Comparison of ENCODE assay signal across 11 cellular contexts in genomic region chr12:130764073-130764472, GRCh38. TPM values are rescaled to one million over a fixed set of nuclear protein-coding genes. Genes with fewer than 3 reads are reported as not detected.
DNase-seq lines count a peak whose midpoint lies in the region; ATAC-seq, FAIRE-seq and TF ChIP-seq lines count a peak whose summit lies in the region.
"Had no signal": no experiment of that assay in that cellular context is flagged by ENCODE, and none has a peak within 500 bp of the region (broad histone marks: within the 10 kb centered on the region; RNA-seq: fewer than 3 reads in every experiment).

No MANE protein-coding gene starts in this region.

- H2AFZ ChIP-seq in PC-3 (ENCODE audit: low read length) (no peak overlapping the region), endothelial cell of umbilical vein (ENCODE audit: low read depth, low read length) (no peak overlapping the region), smooth muscle cell (ENCODE audit: low read depth) (no peak overlapping the region)

- BruUV-seq in PC-3 (replicated peaks; lab: Mats Ljungman, UMichigan) (no TSS peak), endothelial cell of umbilical vein (replicated peaks; lab: Mats Ljungman, UMichigan) (no TSS peak)

- H3K4me2 ChIP-seq in PC-3 (ENCODE audit: low read length) (no peak overlapping the region), endothelial cell of umbilical vein (ENCODE audit: insufficient read depth, low read length) (no peak overlapping the region), smooth muscle cell (no peak overlapping the region)

- H3K79me2 ChIP-seq in PC-3 (ENCODE audit: low read length) (no peaks in the 10 kb centered on the region), endothelial cell of umbilical vein (ENCODE audit: control insufficient read depth, insufficient read depth, low read length) (no peaks in the 10 kb centered on the region), smooth muscle cell (ENCODE audit: low read depth) (no peaks in the 10 kb centered on the region)

- no peaks in the 10 kb centered on the region for H3K9me1 ChIP-seq in endothelial cell of umbilical vein (replicated peaks; ENCODE audit: control insufficient read depth, extremely low read depth, insufficient read depth, low read length)

- 97% methylated on average over 4 of the region's 4 CpGs for WGBS in smooth muscle cell (ENCODE audit: low lambda C conversion rate)

- H3K9me3 ChIP-seq in PC-3 (ENCODE audit: low read length) (peaks cover 11% of the 10 kb centered on the region; the same call in 1 of the 2 replicates), endothelial cell of umbilical vein (replicated peaks; ENCODE audit: control insufficient read depth, insufficient read depth, low read length) (peaks cover 3% of the 10 kb centered on the region), BE2C (no peaks in the 10 kb centered on the region), smooth muscle cell (replicated peaks; ENCODE audit: low read depth) (no peaks in the 10 kb centered on the region)
- H3K9me3 ChIP-seq: heart left ventricle, tibial nerve had no signal

- FAIRE-seq in endothelial cell of umbilical vein (lab: Jason Lieb, UNC): no peak

- no peak for ATAC-seq in PC-3
- no peak for ATAC-seq in SK-N-SH treated with all-trans-retinoic acid at 6 μM for 48 hours
- ATAC-seq: heart left ventricle had no signal

- intact Hi-C loops in PC-3 (cut with micrococcal nuclease): loop anchor here (5.0 kb wide), 3 partner anchors 688 to 1068 kb away; no protein-coding TSS in a partner anchor
- intact Hi-C loops in endothelial cell of umbilical vein (cut with micrococcal nuclease): loop anchor here (10.0 kb wide), 1 partner anchor 371 kb away; no protein-coding TSS in a partner anchor

- no peak for TF ChIP-seq CTCF in AG10803 (conservative IDR thresholded peaks at IDR 0.05; ENCODE audit: low read length)
- TF ChIP-seq CTCF in PC-3 (conservative IDR thresholded peaks at IDR 0.05; ENCODE audit: low read depth, low read length): no peak
- TF ChIP-seq CTCF in endothelial cell of umbilical vein (IDR thresholded peaks at IDR 0.05; ENCODE audit: extremely low read depth in 1 of 2, insufficient read depth in 1 of 2, low read depth in 1 of 2, low read length in 2 of 2): no peak
- no peak for TF ChIP-seq CTCF in BE2C (IDR thresholded peaks at IDR 0.05; ENCODE audit: low read depth, low read length)
- no peak for TF ChIP-seq CTCF in smooth muscle cell (IDR thresholded peaks at IDR 0.05; ENCODE audit: borderline replicate concordance, insufficient read depth, poor library complexity, severe bottlenecking)

- peaks cover 8% of the 10 kb centered on the region; the same call in 1 of the 2 replicates for H3K4me1 ChIP-seq in PC-3 (ENCODE audit: insufficient read depth, low read length)
- H3K4me1 ChIP-seq in endothelial cell of umbilical vein (ENCODE audit: control insufficient read depth, extremely low read depth, insufficient read depth, low read length): no peaks in the 10 kb centered on the region
- no peaks in the 10 kb centered on the region for H3K4me1 ChIP-seq in BE2C
- no peaks in the 10 kb centered on the region for H3K4me1 ChIP-seq in smooth muscle cell (ENCODE audit: low read depth)
- H3K4me1 ChIP-seq: heart left ventricle, tibial nerve had no signal

- H3K4me3 ChIP-seq in AG10803 (ENCODE audit: low read length): no peak overlapping the region
- no peak overlapping the region for H3K4me3 ChIP-seq in PC-3 (ENCODE audit: low read length)
- H3K4me3 ChIP-seq in endothelial cell of umbilical vein (replicated peaks in 1 of 3; ENCODE audit: insufficient read depth in 1 of 3, low read depth in 1 of 3, low read length in 3 of 3): no peak overlapping the region
- no peak overlapping the region for H3K4me3 ChIP-seq in BE2C (ENCODE audit: low read depth, low read length)
- H3K4me3 ChIP-seq in smooth muscle cell: no peak overlapping the region
- H3K4me3 ChIP-seq: heart left ventricle, tibial nerve had no signal

- H3K9me2 ChIP-seq in PC-3 (replicated peaks; ENCODE audit: low read length): no peaks in the 10 kb centered on the region

- no peak overlapping the region for H3K27ac ChIP-seq in PC-3 (ENCODE audit: low read length)
- no peak overlapping the region for H3K27ac ChIP-seq in endothelial cell of umbilical vein (ENCODE audit: insufficient read depth, low read depth, low read length)
- H3K27ac ChIP-seq in smooth muscle cell (ENCODE audit: low read depth): no peak overlapping the region
- H3K27ac ChIP-seq: heart left ventricle, tibial nerve had no signal

- H3K36me3 ChIP-seq in PC-3 (ENCODE audit: low read depth, low read length) (no peaks in the 10 kb centered on the region), endothelial cell of umbilical vein (ENCODE audit: control insufficient read depth in 2 of 2, extremely low read depth in 1 of 2, insufficient read depth in 2 of 2, low read length in 2 of 2) (no peaks in the 10 kb centered on the region), BE2C (no peaks in the 10 kb centered on the region), smooth muscle cell (ENCODE audit: low read depth) (no peaks in the 10 kb centered on the region)
- H3K36me3 ChIP-seq: heart left ventricle, tibial nerve had no signal

- CTCF ChIA-PET in PC-3 (lab: Charles Lee): no interaction called here
- CTCF ChIA-PET in endothelial cell of umbilical vein (lab: Charles Lee): no interaction called here

- no peaks in the 10 kb centered on the region for H4K20me1 ChIP-seq in PC-3 (ENCODE audit: low read length)
- no peaks in the 10 kb centered on the region for H4K20me1 ChIP-seq in endothelial cell of umbilical vein (replicated peaks; ENCODE audit: control insufficient read depth, extremely low read depth, insufficient read depth, low read length)
- no peaks in the 10 kb centered on the region for H4K20me1 ChIP-seq in smooth muscle cell (ENCODE audit: low read depth)

- H3K27me3 ChIP-seq in PC-3 (ENCODE audit: low read length): peaks cover 26% of the 10 kb centered on the region
- H3K27me3 ChIP-seq in endothelial cell of umbilical vein (ENCODE audit: control insufficient read depth in 2 of 2, insufficient read depth in 2 of 2, low read length in 2 of 2): no peaks in the 10 kb centered on the region
- no peaks in the 10 kb centered on the region for H3K27me3 ChIP-seq in BE2C
- H3K27me3 ChIP-seq in smooth muscle cell (ENCODE audit: low read depth): peaks cover 3% of the 10 kb centered on the region

- dilution Hi-C loops in endothelial cell of umbilical vein (cut with MboI; ENCODE audit: extremely low pct_ligation_motif_present, low sequenced_read_pairs): no loop called here

- H3F3A ChIP-seq in PC-3 (ENCODE audit: low read length, unreplicated experiment): peaks cover 6% of the 10 kb centered on the region
- no peaks in the 10 kb centered on the region for H3F3A ChIP-seq in smooth muscle cell (ENCODE audit: low read depth)

- DNase-seq in AG10803 (ENCODE audit: low read depth) (peak; percentile 5), EH (ENCODE audit: low read depth) (peak; percentile 14), PC-3 (peak; percentile 31), endothelial cell of umbilical vein (ENCODE audit: low read depth, low spot score) (peak; percentile 7), BE2C (no peak), smooth muscle cell (lab: John Stamatoyannopoulos, UW; ENCODE audit: unreplicated experiment) (no peak)
- DNase-seq: heart left ventricle, NCI-H1930 had no signal

- POLR2A ChIA-PET in PC-3 (lab: Charles Lee; ENCODE audit: unreplicated experiment): no interaction called here
- POLR2A ChIA-PET in endothelial cell of umbilical vein (lab: Charles Lee): no interaction called here

- TF ChIP-seq POLR2A in endothelial cell of umbilical vein (IDR thresholded peaks at IDR 0.05; ENCODE audit: low read depth, low read length): no peak

- H3K9ac ChIP-seq in PC-3 (ENCODE audit: low read length) (no peak overlapping the region), endothelial cell of umbilical vein (replicated peaks; ENCODE audit: extremely low read depth, insufficient read depth, low read length) (no peak overlapping the region), smooth muscle cell (ENCODE audit: low read depth) (no peak overlapping the region)

TF ChIP-seq in endothelial cell of umbilical vein, 7 proteins besides CTCF, POLR2A, EP300 and RAD21:
- TF ChIP-seq MYC (IDR thresholded peaks at IDR 0.05; ENCODE audit: low read depth, low read length): no peak
- peak; percentile 58 for TF ChIP-seq JUN (IDR thresholded peaks at IDR 0.05; ENCODE audit: borderline replicate concordance, insufficient read depth, insufficient read length, low read depth)

TF ChIP-seq in SK-N-SH treated with all-trans-retinoic acid at 6 μM for 48 hours, 23 proteins besides CTCF, POLR2A, EP300 and RAD21 (continues in another document):
- no peak for TF ChIP-seq PPARA (CRISPR knock-in tag; IDR thresholded peaks at IDR 0.05; ENCODE audit: borderline replicate concordance)
- no peak for TF ChIP-seq RARB (CRISPR knock-in tag; IDR thresholded peaks at IDR 0.05)
- TF ChIP-seq TOX (CRISPR knock-in tag; IDR thresholded peaks at IDR 0.05; ENCODE audit: borderline replicate concordance): no peak
- TF ChIP-seq GLIS3 (CRISPR knock-in tag; IDR thresholded peaks at IDR 0.05): no peak
- no peak for TF ChIP-seq ZNF8 (CRISPR knock-in tag; IDR thresholded peaks at IDR 0.05)
- no peak for TF ChIP-seq SNAI2 (CRISPR knock-in tag; IDR thresholded peaks at IDR 0.05)
- TF ChIP-seq ARNTL (CRISPR knock-in tag; IDR thresholded peaks at IDR 0.05; ENCODE audit: borderline replicate concordance, low read depth): no peak

RNA-seq across cellular contexts. Expression of gene RIMBP2, which starts 48.0 kb away (rescaled TPM):
- total RNA-seq in PC-3 (2014; rRNA removed) (not detected in 2 replicates), endothelial cell of umbilical vein (not detected in 2 replicates), smooth muscle cell (0.13 and 2.3 TPM in 2 replicates)
- polyA plus RNA-seq in endothelial cell of umbilical vein (0.04 TPM in 1 of 2 replicates, not detected in the other), smooth muscle cell (0.14 TPM in 1 of 2 replicates, not detected in the other)
- polyA plus RNA-seq in endothelial cell of umbilical vein (2011; cell fraction: cytosol; rRNA removed): not detected in 2 replicates
- not detected in 2 replicates for polyA plus RNA-seq in endothelial cell of umbilical vein (2011; cell fraction: nucleus; rRNA removed)
- polyA plus RNA-seq in endothelial cell of umbilical vein (2012): not detected in 2 replicates
- polyA minus RNA-seq in endothelial cell of umbilical vein: not detected in 2 replicates
- polyA minus RNA-seq in endothelial cell of umbilical vein (2011; cell fraction: cytosol; rRNA and poly(A)+ RNA removed): not detected
- not detected in 2 replicates for polyA minus RNA-seq in endothelial cell of umbilical vein (2011; cell fraction: nucleus; rRNA and poly(A)+ RNA removed)
- 81.9 TPM for polyA plus RNA-seq in BE2C (2012; ENCODE audit: insufficient read depth, insufficient read length, low read depth)
- total RNA-seq: dermis microvascular lymphatic vessel endothelial cell had no signal
- polyA plus RNA-seq: heart left ventricle had no signal

Comparison
In these comparisons a context has a peak if more than half of its experiments do, and no peak if none do; other contexts are left out.
1. DNase-seq: peak in AG10803 (single experiment), EH (single experiment), PC-3 (single experiment) and endothelial cell of umbilical vein (single experiment); none in BE2C (single experiment) and smooth muscle cell (single experiment).